Comparison of ENCODE assay signal across 8 cellular contexts in genomic region chr6:57673281-57673680, GRCh38.
DNase-seq lines count a peak whose midpoint lies in the region; TF ChIP-seq lines count a peak whose summit lies in the region.
"Not testable (repeated sequence)": the region's sequence is repeated elsewhere in the genome, so short reads cannot be mapped to it uniquely, and the experiment has no call there.

No MANE protein-coding gene starts in this region.

- not testable (repeated sequence) for H2BK120ac ChIP-seq in mesendoderm (ENCODE audit: low read depth, low read length)

- TF ChIP-seq CTCF in AG10803 (conservative IDR thresholded peaks at IDR 0.05; ENCODE audit: low read length), result peak; percentile 34
- peak; percentile 31 for TF ChIP-seq CTCF in brain microvascular endothelial cell (IDR thresholded peaks at IDR 0.05; ENCODE audit: low read depth, low read length, missing control alignments)
- peak; percentile 42 for TF ChIP-seq CTCF in fibroblast of the aortic adventitia (IDR thresholded peaks at IDR 0.05; ENCODE audit: insufficient read depth, low read length)

- H4K5ac ChIP-seq in mesendoderm (ENCODE audit: low read length), result not testable (repeated sequence)

- not testable (repeated sequence) for H3K27me3 ChIP-seq in SJCRH30; brain microvascular endothelial cell (replicated peaks); mesendoderm (ENCODE audit: insufficient read depth, low read length, poor library complexity)

- H3K4ac ChIP-seq in mesendoderm (ENCODE audit: low read depth, low read length), result not testable (repeated sequence)

- not testable (repeated sequence) for H3K36me3 ChIP-seq in SJCRH30; brain microvascular endothelial cell (replicated peaks); mesendoderm (ENCODE audit: control insufficient read depth, insufficient read depth, low read length)

- H3K4me2 ChIP-seq in mesendoderm (ENCODE audit: low read length), result not testable (repeated sequence)

- H3K4me3 ChIP-seq in AG10803 (ENCODE audit: low read length); SJCRH30; brain microvascular endothelial cell (ENCODE audit: low read depth, low read length); fibroblast of the aortic adventitia (ENCODE audit: low read depth, low read length); mesendoderm (ENCODE audit: low read length): not testable (repeated sequence)

- H2AK5ac ChIP-seq in mesendoderm (ENCODE audit: low read length), result not testable (repeated sequence)

- not testable (repeated sequence) for H3K79me2 ChIP-seq in mesendoderm (ENCODE audit: control insufficient read depth, insufficient read depth, low read length)

- TF ChIP-seq RAD21 in Ishikawa (IDR thresholded peaks at IDR 0.05; ENCODE audit: low read depth), result peak; percentile 48

- H3K56ac ChIP-seq in mesendoderm (ENCODE audit: low read length), result not testable (repeated sequence)

- H3K79me1 ChIP-seq in mesendoderm (ENCODE audit: low read length), result not testable (repeated sequence)

- WGBS in mesendoderm (ENCODE audit: extremely low coverage, insufficient coverage, low lambda C conversion rate), result no CpG with 5 or more reads among the region's 1 CpG

- TF ChIP-seq EP300 in Ishikawa (IDR thresholded peaks at IDR 0.05; ENCODE audit: borderline replicate concordance), result not testable (repeated sequence)

- H3K9me3 ChIP-seq in SJCRH30 (replicated peaks), result not testable (repeated sequence)

- H4K8ac ChIP-seq in mesendoderm (ENCODE audit: low read depth, low read length), result not testable (repeated sequence)

- not testable (repeated sequence) for H2BK5ac ChIP-seq in mesendoderm (ENCODE audit: low read length)

- H3K4me1 ChIP-seq in SJCRH30; mesendoderm (ENCODE audit: control insufficient read depth, low read depth, low read length): not testable (repeated sequence)

- H3K27ac ChIP-seq in SJCRH30; brain microvascular endothelial cell; mesendoderm (ENCODE audit: low read depth, low read length): not testable (repeated sequence)

- in situ Hi-C loops in brain microvascular endothelial cell (cut with HindIII; ENCODE audit: low pct_ligation_motif_present, low sequenced_read_pairs), result not testable (repeated sequence)

- H2BK15ac ChIP-seq in mesendoderm (replicated peaks; ENCODE audit: low read depth), result not testable (repeated sequence)

- not testable (repeated sequence) for H3K23ac ChIP-seq in mesendoderm (ENCODE audit: low read length)

- DNase-seq in AG10803 (ENCODE audit: low read depth), result peak; percentile 42
- peak; percentile 5 for DNase-seq in GM03348 (ENCODE audit: low spot score)
- DNase-seq in NCI-H510A treated with DMSO at 0.1 percent for 48 hours (lab: John Stamatoyannopoulos, UW), result peak; percentile 73
- peak; percentile 42 to 64 for DNase-seq in SJCRH30
- not testable (repeated sequence) for DNase-seq in brain microvascular endothelial cell
- peak; percentile 46 for DNase-seq in fibroblast of the aortic adventitia (ENCODE audit: low read depth)
- peak; percentile 63 for DNase-seq in mesendoderm

- H3K18ac ChIP-seq in mesendoderm (ENCODE audit: low read length), result not testable (repeated sequence)

- H3K9ac ChIP-seq in mesendoderm (ENCODE audit: low read length), result not testable (repeated sequence)
